In the genomic region with DNA sequence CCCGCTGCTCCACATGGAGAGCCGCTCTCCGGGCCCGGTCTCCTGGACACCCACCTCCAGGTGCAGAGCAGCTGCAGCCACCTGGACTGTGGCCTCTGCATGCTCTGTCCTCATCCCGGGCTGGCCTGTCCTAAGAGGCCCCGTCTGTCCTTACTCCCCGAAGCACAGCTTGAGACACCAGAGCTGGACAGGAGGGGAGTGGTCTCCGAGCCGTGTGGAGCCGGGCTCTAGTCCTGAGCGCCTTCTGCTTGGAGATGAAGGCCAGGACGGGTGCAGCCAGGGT, we compare ENCODE assay signal across 21 cellular contexts. TPM values are rescaled to one million over a fixed set of nuclear protein-coding genes. Genes with fewer than 3 reads are reported as not detected.
"Had no signal": no experiment of that assay in that cellular context is flagged by ENCODE, and none has a peak within 500 bp of the region (broad histone marks: within the 10 kb centered on the region; RNA-seq: fewer than 3 reads in every experiment).

No MANE protein-coding gene starts in this region.

- ATAC-seq: heart right ventricle; naive thymus-derived CD8-positive, alpha-beta T cell; psoas muscle; right lobe of liver had no signal

- H3K4me3 Mint-ChIP-seq: naive thymus-derived CD8-positive, alpha-beta T cell; nephron; neural crest cell had no signal

- H3K27ac Mint-ChIP-seq: naive thymus-derived CD8-positive, alpha-beta T cell; nephron had no signal

- DNase-seq: islet precursor cell; left ventricle myocardium inferior; mesenchymal stem cell; naive thymus-derived CD8-positive, alpha-beta T cell; occipital lobe; psoas muscle; stimulated activated CD4-positive, alpha-beta T cell treated with anti-CD3 and anti-CD28 coated beads, Interleukin-1b, Interleukin-23, amount 100 ng/mL, for 48 hours; stimulated activated CD4-positive, alpha-beta T cell treated with anti-CD3 and anti-CD28 coated beads, Interleukin-2, amount 100 ng/mL, for 48 hours; stimulated activated CD4-positive, alpha-beta T cell treated with anti-CD3 and anti-CD28 coated beads, Interleukin-4, amount 100 ng/mL, for 4 hours; stimulated activated CD8-positive, alpha-beta memory T cell treated with anti-CD3 and anti-CD28 coated beads, Interleukin-4, amount 100 ng/mL, for 48 hours; stimulated activated naive CD4-positive, alpha-beta T cell; stomach; testis; thyroid gland; transverse colon; upper lobe of left lung had no signal

- H3K36me3 Mint-ChIP-seq: naive thymus-derived CD8-positive, alpha-beta T cell had no signal

- H3K9me3 Mint-ChIP-seq: naive thymus-derived CD8-positive, alpha-beta T cell; nephron; neural crest cell had no signal

RNA-seq across cellular contexts. Expression of a gene that starts 6.7 kb away (rescaled TPM):
- total RNA-seq: left ventricle myocardium inferior; naive thymus-derived CD8-positive, alpha-beta T cell; neural crest cell had no signal

RNA-seq across cellular contexts. Expression of a gene that starts 59.6 kb away (rescaled TPM):
- total RNA-seq: skeletal muscle tissue had no signal
